In genomic region chr4:140439644-140440043, GRCh38 we compare ENCODE assay signal across 38 cellular contexts. TPM values are rescaled to one million over a fixed set of nuclear protein-coding genes. Genes with fewer than 3 reads are reported as not detected.
"Had no signal": no experiment of that assay in that cellular context is flagged by ENCODE, and none has a peak within 500 bp of the region (broad histone marks: within the 10 kb centered on the region; RNA-seq: fewer than 3 reads in every experiment).

No MANE protein-coding gene starts in this region.

- H3K9me3 ChIP-seq: MG63 had no signal

- H3K27me3 ChIP-seq: MG63 had no signal

- H3K36me3 ChIP-seq: MG63 had no signal

- DNase-seq: Karpas-422, Kasumi-1, MG63, MM.1S, MV-4-11, NCI-H1048, NCI-H1092, NCI-H1092 treated with DMSO at 0.1 percent for 48 hours, NCI-H1105, NCI-H1105 treated with DMSO at 0.1 percent for 48 hours, NCI-H1417, NCI-H1417 treated with DMSO at 0.1 percent for 48 hours, NCI-H1436, NCI-H1436 treated with DMSO at 0.1 percent for 48 hours, NCI-H146, NCI-H1694, NCI-H1694 treated with DMSO at 0.1 percent for 48 hours, NCI-H187, NCI-H187 treated with DMSO at 0.1 percent for 48 hours, NCI-H1930, NCI-H2029, NCI-H2029 treated with DMSO at 0.1 percent for 48 hours, NCI-H2081, NCI-H2081 treated with DMSO at 0.1 percent for 48 hours, NCI-H2107, NCI-H2171, NCI-H2171 treated with DMSO at 0.1 percent for 48 hours, NCI-H2227 treated with DMSO at 0.1 percent for 48 hours, NCI-H226, NCI-H345, NCI-H446, NCI-H446 treated with DMSO at 0.1 percent for 48 hours, NCI-H510A, NCI-H510A treated with DMSO at 0.1 percent for 48 hours had no signal

- H3K4me3 ChIP-seq: MG63 had no signal

RNA-seq across cellular contexts. Expression of gene CLGN, which starts 12.2 kb away (rescaled TPM):
- total RNA-seq: LHCN-M2 had no signal

RNA-seq across cellular contexts. Expression of gene MGAT4D, which starts 58.4 kb away (rescaled TPM):
- total RNA-seq: LHCN-M2, M059J, MCF 10A, NCI-H460 had no signal
